9 cellular contexts compared by ENCODE assay signal in genomic region chr1:101308935-101309333, GRCh38.
A peak's percentile ranks its signal among the peaks of the same experiment; 100 is the strongest.
DNase-seq lines count a peak whose midpoint lies in the region; ATAC-seq and TF ChIP-seq lines count a peak whose summit lies in the region.
"Had no signal": no experiment of that assay in that cellular context is flagged by ENCODE, and none has a peak within 500 bp of the region (broad histone marks: within the 10 kb centered on the region; RNA-seq: fewer than 3 reads in every experiment).

No MANE protein-coding gene starts in this region.

- H3K4me3 Mint-ChIP-seq in T-helper 1 cell treated with Interleukin-12 subunit alpha and Interleukin-12 subunit beta and Interleukin-4 antibody, amounts not matched to agents 30 μg/mL and 1 μg/mL, for 36 hours = peak overlapping the region; percentile 77

- TF ChIP-seq CTCF in breast epithelium (IDR thresholded peaks at IDR 0.05) (no peak), parathyroid adenoma (IDR thresholded peaks at IDR 0.05) (no peak), upper lobe of right lung (IDR thresholded peaks at IDR 0.05) (no peak)

- peaks cover 43% of the 10 kb centered on the region for H3K4me1 Mint-ChIP-seq in T-helper 1 cell treated with Interleukin-12 subunit alpha and Interleukin-12 subunit beta and Interleukin-4 antibody, amounts not matched to agents 30 μg/mL and 1 μg/mL, for 36 hours (ENCODE audit: low read depth)

- ATAC-seq in HG03025 (IDR thresholded peaks at IDR 0.05; ENCODE audit: low FRiP score, unreplicated experiment) (peak; percentile 29), upper lobe of right lung (no peak)

- no peak for TF ChIP-seq POLR2A in breast epithelium (IDR thresholded peaks at IDR 0.05)

- no peak overlapping the region for H3K27ac ChIP-seq in breast epithelium
- no peak overlapping the region for H3K27ac ChIP-seq in parathyroid adenoma
- H3K27ac ChIP-seq in upper lobe of right lung = no peak overlapping the region
- H3K27ac ChIP-seq: SK-N-MC had no signal

- peak overlapping the region in 2 of 3 donors; percentile 49 to 57 for H3K4me3 ChIP-seq in breast epithelium
- H3K4me3 ChIP-seq in parathyroid adenoma (ENCODE audit: low read depth, low read length) = no peak overlapping the region
- H3K4me3 ChIP-seq in upper lobe of right lung = no peak overlapping the region
- H3K4me3 ChIP-seq: SK-N-MC had no signal

- peak overlapping the region; percentile 85 for H3K27ac Mint-ChIP-seq in T-helper 1 cell treated with Interleukin-12 subunit alpha and Interleukin-12 subunit beta and Interleukin-4 antibody, amounts not matched to agents 30 μg/mL and 1 μg/mL, for 36 hours

- peaks cover 10% of the 10 kb centered on the region for H3K27me3 Mint-ChIP-seq in T-helper 1 cell treated with Interleukin-12 subunit alpha and Interleukin-12 subunit beta and Interleukin-4 antibody, amounts not matched to agents 30 μg/mL and 1 μg/mL, for 36 hours (ENCODE audit: low read depth)

- no peaks in the 10 kb centered on the region for H3K79me2 ChIP-seq in parathyroid adenoma

- no peaks in the 10 kb centered on the region for H3K27me3 ChIP-seq in breast epithelium
- H3K27me3 ChIP-seq in parathyroid adenoma (ENCODE audit: control insufficient read depth, insufficient read depth, low read length) = no peaks in the 10 kb centered on the region
- H3K27me3 ChIP-seq in upper lobe of right lung = peaks cover 5% of the 10 kb centered on the region

- H3K36me3 ChIP-seq in breast epithelium (no peaks in the 10 kb centered on the region), parathyroid adenoma (ENCODE audit: control insufficient read depth, insufficient read depth, low read length) (no peaks in the 10 kb centered on the region), upper lobe of right lung (no peaks in the 10 kb centered on the region)

- no peak overlapping the region for H3K9ac ChIP-seq in parathyroid adenoma

- intact Hi-C loops in breast epithelium (cut with DNase I; ENCODE audit: low total_unique reads) (loop anchor here (5.0 kb wide), 1 partner anchor 523 kb away; no protein-coding TSS in a partner anchor), upper lobe of right lung (cut with DNase I) (no loop called here)

- H2AFZ ChIP-seq in parathyroid adenoma = peak overlapping the region; percentile 42

- no peaks in the 10 kb centered on the region for H3K9me3 Mint-ChIP-seq in T-helper 1 cell treated with Interleukin-12 subunit alpha and Interleukin-12 subunit beta and Interleukin-4 antibody, amounts not matched to agents 30 μg/mL and 1 μg/mL, for 36 hours

- H3K4me1 ChIP-seq in breast epithelium (no peaks in the 10 kb centered on the region), parathyroid adenoma (peaks cover 2% of the 10 kb centered on the region), upper lobe of right lung (peaks cover 16% of the 10 kb centered on the region)

- DNase-seq in T-helper 1 cell (no peak), breast epithelium (ENCODE audit: low spot score in 2 of 2) (no peak), upper lobe of right lung (no peak), NCI-H1092 treated with DMSO at 0.1 percent for 48 hours (lab: John Stamatoyannopoulos, UW) (no peak)
- DNase-seq in stimulated activated CD4-positive, alpha-beta T cell treated with anti-CD3 and anti-CD28 coated beads, Interleukin-2, amount 100 ng/mL, for 24 hours = no peak

- no peaks in the 10 kb centered on the region for H3K36me3 Mint-ChIP-seq in T-helper 1 cell treated with Interleukin-12 subunit alpha and Interleukin-12 subunit beta and Interleukin-4 antibody, amounts not matched to agents 30 μg/mL and 1 μg/mL, for 36 hours (ENCODE audit: low read depth)

- no peaks in the 10 kb centered on the region for H3K9me3 ChIP-seq in breast epithelium
- no peaks in the 10 kb centered on the region for H3K9me3 ChIP-seq in parathyroid adenoma (ENCODE audit: control insufficient read depth, low read length)
- H3K9me3 ChIP-seq in upper lobe of right lung = no peaks in the 10 kb centered on the region

- no peak overlapping the region for H3K4me2 ChIP-seq in parathyroid adenoma (ENCODE audit: low read length)

Comparison
In these comparisons a context has a peak if more than half of its experiments do, and no peak if none do; other contexts are left out.
1. H3K4me3 ChIP-seq: peak in breast epithelium (2 of 3); none in parathyroid adenoma (single experiment) and upper lobe of right lung (single experiment).